In the genomic region with DNA sequence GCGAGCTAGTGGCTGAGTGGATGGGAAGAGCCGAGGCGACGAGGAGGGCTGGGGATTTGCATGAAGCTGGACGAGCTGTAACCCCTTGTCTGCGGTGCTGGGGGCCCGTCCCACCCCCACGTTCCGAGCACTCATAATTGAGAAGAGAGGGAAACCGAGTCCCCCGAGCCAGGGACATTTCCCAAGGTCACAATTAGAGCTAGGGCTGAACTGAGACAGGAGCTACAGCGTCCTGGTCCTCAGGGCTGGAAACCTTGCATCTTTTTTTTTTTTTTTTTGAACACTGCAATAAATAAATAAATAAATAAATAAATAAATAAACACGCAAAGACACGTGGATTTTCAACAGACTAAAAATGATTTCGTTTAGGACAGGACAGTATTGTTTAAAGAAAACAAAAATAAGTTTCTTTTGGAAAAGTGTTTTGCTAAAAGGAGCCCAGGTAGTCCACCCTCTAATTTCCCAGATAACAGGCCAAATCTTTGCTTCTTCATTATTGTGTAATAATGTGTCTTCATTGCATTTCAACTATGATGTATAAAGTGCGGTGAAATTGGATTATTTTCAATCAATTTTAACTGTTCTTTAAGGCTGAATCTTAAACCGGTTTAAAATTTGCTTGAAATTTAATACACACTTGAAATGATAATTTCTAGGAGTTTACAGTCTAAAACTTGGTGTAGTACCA, we compare ENCODE assay signal across 8 cellular contexts. TPM values are rescaled to one million over a fixed set of nuclear protein-coding genes. Genes with fewer than 3 reads are reported as not detected.
A peak's percentile ranks its signal among the peaks of the same experiment; 100 is the strongest.
DNase-seq lines count a peak whose midpoint lies in the region; ATAC-seq lines count a peak whose summit lies in the region.

No MANE protein-coding gene starts in this region.

- peaks cover 9% of the 10 kb centered on the region for H3K36me3 Mint-ChIP-seq in dendritic cell treated with granulocyte-macrophage colony-stimulating factor and Interleukin-4, amounts not matched to agents 40 ng/mL and 50 ng/mL, for 4 days (ENCODE audit: low read depth)
- no peaks in the 10 kb centered on the region for H3K36me3 Mint-ChIP-seq in naive B cell

- no peaks in the 10 kb centered on the region for H3K9me3 Mint-ChIP-seq in dendritic cell treated with granulocyte-macrophage colony-stimulating factor and Interleukin-4, amounts not matched to agents 40 ng/mL and 50 ng/mL, for 4 days
- no peaks in the 10 kb centered on the region for H3K9me3 Mint-ChIP-seq in naive B cell

- intact Hi-C loops in dendritic cell treated with granulocyte-macrophage colony-stimulating factor and Interleukin-4, amounts not matched to agents 40 ng/mL and 50 ng/mL, for 4 days (cut with micrococcal nuclease): loop anchor here (2.0 kb wide), 2 partner anchors 89 to 219 kb away; no protein-coding TSS in a partner anchor

- peak overlapping the region; percentile 97 for H3K4me3 Mint-ChIP-seq in dendritic cell treated with granulocyte-macrophage colony-stimulating factor and Interleukin-4, amounts not matched to agents 40 ng/mL and 50 ng/mL, for 4 days
- H3K4me3 Mint-ChIP-seq in naive B cell: peak overlapping the region; percentile 98 to 100 (median 99)

- DNase-seq in G401 (ENCODE audit: low spot score) (peak; percentile 76), NCI-H510A (lab: John Stamatoyannopoulos, UW) (peak; percentile 41), naive B cell (no peak), NK-92 (lab: John Stamatoyannopoulos, UW; ENCODE audit: unreplicated experiment) (no peak), NCI-H345 treated with DMSO at 0.1 percent for 48 hours (lab: John Stamatoyannopoulos, UW; ENCODE audit: unreplicated experiment) (no peak), DMS114 treated with DMSO at 0.1 percent for 48 hours (lab: John Stamatoyannopoulos, UW; ENCODE audit: unreplicated experiment) (no peak)

- H3K27ac Mint-ChIP-seq in dendritic cell treated with granulocyte-macrophage colony-stimulating factor and Interleukin-4, amounts not matched to agents 40 ng/mL and 50 ng/mL, for 4 days: peak overlapping the region; percentile 82
- peak overlapping the region; percentile 93 to 99 (median 97) for H3K27ac Mint-ChIP-seq in naive B cell

- in situ Hi-C loops in G401 (cut with HindIII; ENCODE audit: low sequenced_read_pairs): no loop called here

- peaks cover 10% of the 10 kb centered on the region for H3K4me1 Mint-ChIP-seq in dendritic cell treated with granulocyte-macrophage colony-stimulating factor and Interleukin-4, amounts not matched to agents 40 ng/mL and 50 ng/mL, for 4 days (ENCODE audit: low read depth)
- H3K4me1 Mint-ChIP-seq in naive B cell: peaks cover 11 to 15% (median 15%) of the 10 kb centered on the region in 3 donors

- no peak for ATAC-seq in naive B cell (ENCODE audit: low read depth in 2 of 2)
- no peak for ATAC-seq in esophagus mucosa

- peaks cover 3% of the 10 kb centered on the region for H3K27me3 Mint-ChIP-seq in dendritic cell treated with granulocyte-macrophage colony-stimulating factor and Interleukin-4, amounts not matched to agents 40 ng/mL and 50 ng/mL, for 4 days
- no peaks in the 10 kb centered on the region for H3K27me3 Mint-ChIP-seq in naive B cell

RNA-seq across cellular contexts. Expression of a gene that starts 1.0 kb away (rescaled TPM):
- 0.92 and 3.6 TPM in 2 replicates for total RNA-seq in G401 (2014; rRNA removed; shearing (Covaris generic))
- polyA plus RNA-seq in naive B cell (ENCODE audit: low read depth in 6 of 6): 1 to 10 TPM in 3 of 6 donors, under 1 TPM in 3; 0.38 to 1.8 (median 1.1) TPM
- 0.96 TPM for total RNA-seq in esophagus mucosa

RNA-seq across cellular contexts. Expression of a gene that starts 11.5 kb away (rescaled TPM):
- 25.5 and 26.7 TPM in 2 replicates for total RNA-seq in G401 (2014; rRNA removed; shearing (Covaris generic))
- 10 to 100 TPM; 15.3 to 21.5 (median 19.6) TPM for polyA plus RNA-seq in naive B cell (ENCODE audit: low read depth in 6 of 6)
- total RNA-seq in esophagus mucosa: 7.6 TPM

Comparison
In these comparisons a context has a peak if more than half of its experiments do, and no peak if none do; other contexts are left out.
1. DNase-seq: peak in G401 (single experiment) and NCI-H510A (single experiment); none in naive B cell (single experiment), NK-92 (single experiment), NCI-H345 treated with DMSO at 0.1 percent for 48 hours (single experiment) and DMS114 treated with DMSO at 0.1 percent for 48 hours (single experiment).